23 cellular contexts compared by ENCODE assay signal in genomic region chr5:133396724-133397123, GRCh38.
DNase-seq lines count a peak whose midpoint lies in the region; ATAC-seq, FAIRE-seq and TF ChIP-seq lines count a peak whose summit lies in the region.
"Had no signal": no experiment of that assay in that cellular context is flagged by ENCODE, and none has a peak within 500 bp of the region (broad histone marks: within the 10 kb centered on the region; RNA-seq: fewer than 3 reads in every experiment).

No MANE protein-coding gene starts in this region.

- no peak for FAIRE-seq in GM12878 (lab: Jason Lieb, UNC)
- FAIRE-seq in pancreas (lab: Jason Lieb, UNC): no peak
- FAIRE-seq: HTR-8/SVneo, RCC 7860 had no signal

- TF ChIP-seq EP300 in GM12878 (IDR thresholded peaks at IDR 0.05; ENCODE audit: borderline replicate concordance in 1 of 2, control insufficient read depth in 1 of 2, low read depth in 2 of 2, low read length in 2 of 2): no peak

- H3K79me2 ChIP-seq in GM12878 (ENCODE audit: control insufficient read depth, insufficient read depth, low read length): no peaks in the 10 kb centered on the region

- H3K23ac ChIP-seq in neuronal stem cell (ENCODE audit: low read depth, low read length, poor library complexity): no peak overlapping the region

- H3K4me3 ChIP-seq in GM12878 (no peak overlapping the region), neuronal stem cell (ENCODE audit: low read length in 2 of 2) (no peak overlapping the region), pancreas (no peak overlapping the region)
- H3K4me3 ChIP-seq: adrenal gland, cardiac muscle cell, left lung, SK-N-MC had no signal

- H3K27me3 ChIP-seq in GM12878 (replicated peaks in 1 of 2; ENCODE audit: control insufficient read depth in 2 of 2, insufficient read depth in 2 of 2, low read length in 1 of 2) (no peaks in the 10 kb centered on the region), neuronal stem cell (ENCODE audit: control insufficient read depth in 3 of 3, insufficient read depth in 3 of 3, low read depth in 1 of 3, low read length in 3 of 3) (peaks cover 0 to 3% (median 0%) of the 10 kb centered on the region in 3 experiments), pancreas (no peaks in the 10 kb centered on the region)
- H3K27me3 ChIP-seq: adrenal gland, cardiac muscle cell, left lung had no signal

- no peak overlapping the region for H2AK5ac ChIP-seq in neuronal stem cell (ENCODE audit: low read depth, low read length)

- peaks cover 33% of the 10 kb centered on the region for H3K4me1 Mint-ChIP-seq in activated CD4-positive, alpha-beta T cell treated with anti-CD3 and anti-CD28 coated beads for 36 hours

- in situ Hi-C loops in GM12878 (cut with MboI): no loop called here

- H4K8ac ChIP-seq in neuronal stem cell (ENCODE audit: low read depth, low read length): no peak overlapping the region

- H3K18ac ChIP-seq in neuronal stem cell (ENCODE audit: low read length): no peak overlapping the region

- H2BK12ac ChIP-seq in neuronal stem cell (ENCODE audit: low read length): no peak overlapping the region

- ATAC-seq in activated CD4-positive, alpha-beta T cell treated with anti-CD3 and anti-CD28 coated beads for 36 hours: peak; percentile 60
- ATAC-seq in GM12878 (peak; percentile 43), pancreas (no peak)
- no peak for ATAC-seq in activated CD4-positive, CD25-positive, alpha-beta regulatory T cell treated with anti-CD3 and anti-CD28 coated beads, Interleukin-2, amount 50 U/mL, for 24 hours
- ATAC-seq: left lung had no signal

- no peaks in the 10 kb centered on the region for H3K36me3 Mint-ChIP-seq in activated CD4-positive, alpha-beta T cell treated with anti-CD3 and anti-CD28 coated beads for 36 hours (ENCODE audit: low read depth)

- H3K9me3 ChIP-seq in GM12878 (replicated peaks; ENCODE audit: control insufficient read depth, insufficient read depth, low read length) (no peaks in the 10 kb centered on the region), neuronal stem cell (replicated peaks in 1 of 2; ENCODE audit: control insufficient read depth in 2 of 2, insufficient read depth in 1 of 2, low read depth in 1 of 2, low read length in 2 of 2) (no peaks in the 10 kb centered on the region), pancreas (no peaks in the 10 kb centered on the region)
- H3K9me3 ChIP-seq: adrenal gland, left lung had no signal

- no peak for TF ChIP-seq POLR2A in GM12878 (IDR thresholded peaks at IDR 0.05; ENCODE audit: low read depth, low read length)

- no peaks in the 10 kb centered on the region for H3K36me3 ChIP-seq in GM12878 (ENCODE audit: control insufficient read depth in 2 of 2, insufficient read depth in 2 of 2, low read length in 1 of 2)
- no peaks in the 10 kb centered on the region for H3K36me3 ChIP-seq in neuronal stem cell (replicated peaks in 1 of 2; ENCODE audit: control insufficient read depth in 2 of 2, insufficient read depth in 2 of 2, low read length in 2 of 2)
- no peaks in the 10 kb centered on the region for H3K36me3 ChIP-seq in pancreas
- H3K36me3 ChIP-seq: adrenal gland, cardiac muscle cell, left lung had no signal

- H3K4me1 ChIP-seq in GM12878 (ENCODE audit: control insufficient read depth, insufficient read depth, low read length) (peaks cover 31% of the 10 kb centered on the region), neuronal stem cell (ENCODE audit: control insufficient read depth in 2 of 2, insufficient read depth in 1 of 2, low read depth in 1 of 2, low read length in 2 of 2) (peaks cover 13 to 25% of the 10 kb centered on the region in 2 donors), pancreas (no peaks in the 10 kb centered on the region)
- H3K4me1 ChIP-seq: adrenal gland, left lung, parathyroid adenoma had no signal

- H4K91ac ChIP-seq in neuronal stem cell (ENCODE audit: low read depth, low read length, poor library complexity): no peak overlapping the region

- H3K4ac ChIP-seq in neuronal stem cell (ENCODE audit: low read length): no peak overlapping the region

- H2BK15ac ChIP-seq in neuronal stem cell (ENCODE audit: low read length): no peak overlapping the region

- H3K9ac ChIP-seq in GM12878 (ENCODE audit: control insufficient read depth, insufficient read depth, low read length) (peak overlapping the region; percentile 15; the same call in 1 of the 2 replicates), neuronal stem cell (ENCODE audit: low read depth, low read length, poor library complexity) (no peak overlapping the region)
- H3K9ac ChIP-seq: parathyroid adenoma had no signal

- H3K27me3 Mint-ChIP-seq in activated CD4-positive, alpha-beta T cell treated with anti-CD3 and anti-CD28 coated beads for 36 hours: no peaks in the 10 kb centered on the region

- H4K20me1 ChIP-seq in GM12878 (ENCODE audit: control insufficient read depth, insufficient read depth): no peaks in the 10 kb centered on the region

- CTCF ChIA-PET in activated CD4-positive, alpha-beta T cell treated with anti-CD3 and anti-CD28 coated beads for 36 hours (lab: Charles Lee): interaction anchor here (0.8 to 1.5 kb wide), 4 partner anchors 27 to 489 kb away, joined by 3 to 6 read pairs (median 5); no protein-coding TSS in a partner anchor
- CTCF ChIA-PET in GM12878 (lab: Yijun Ruan, JAX): interaction anchor here (1.0 to 2.8 kb wide), 6 partner anchors 25 to 152 kb away, joined by 3 to 16 read pairs (median 4); no protein-coding TSS in a partner anchor

- SMC1A ChIA-PET in GM12878 (lab: Charles Lee; ENCODE audit: uncharacterized antibody, unreplicated experiment): interaction anchor here (1.0 to 1.6 kb wide), 4 partner anchors 10 to 41 kb away, joined by 4 to 8 read pairs (median 4); no protein-coding TSS in a partner anchor

- H2BK120ac ChIP-seq in neuronal stem cell (ENCODE audit: low read depth, low read length): no peak overlapping the region

- peak; percentile 46 for DNase-seq in activated CD4-positive, alpha-beta T cell treated with anti-CD3 and anti-CD28 coated beads for 36 hours
- no peak for DNase-seq in activated CD4-positive, alpha-beta T cell treated with anti-CD3 and anti-CD28 coated beads, Interleukin-2, amount 50 U/mL, for 1 hour
- DNase-seq in GM20000 (ENCODE audit: low spot score) (peak; percentile 45), GM12878 (ENCODE audit: low read depth, low spot score) (no peak), neuronal stem cell (ENCODE audit: low spot score) (no peak), GM19240 (ENCODE audit: insufficient read length, low spot score) (no peak), pancreas (no peak)
- DNase-seq: activated CD4-positive, alpha-beta T cell treated with anti-CD3 and anti-CD28 coated beads for 4 hours; C1 segment of cervical spinal cord; DMS153; left lung; NCI-H1436 treated with DMSO at 0.1 percent for 48 hours; NCI-H82; T1000 had no signal

- H3K4me3 Mint-ChIP-seq in activated CD4-positive, alpha-beta T cell treated with anti-CD3 and anti-CD28 coated beads for 36 hours: no peak overlapping the region
- H3K4me3 Mint-ChIP-seq: activated T-helper 1 cell treated with anti-CD3 and anti-CD28 coated beads, Interleukin-12 subunit alpha, Interleukin-12 subunit beta, Interleukin-2, Interleukin-4 antibody, amounts not matched to agents 30 ng/mL and 10 ng/mL and 1 ng/mL, durations not matched to agents 14 hours and 24 hours and 36 hours had no signal

- POLR2A ChIA-PET in activated CD4-positive, alpha-beta T cell treated with anti-CD3 and anti-CD28 coated beads for 36 hours (lab: Charles Lee): interaction anchor here (0.6 kb wide), 1 partner anchor 114 kb away, joined by 3 read pairs; no protein-coding TSS in a partner anchor
- POLR2A ChIA-PET in GM12878 (lab: Charles Lee): no interaction called here

- TF ChIP-seq RAD21 in GM12878 (IDR thresholded peaks at IDR 0.05; ENCODE audit: insufficient read depth, low read depth, low read length): no peak

- WGBS in GM12878 (ENCODE audit: insufficient coverage, insufficient replicate concordance, low lambda C conversion rate, missing lambda C conversion rate): 11% methylated on average over 4 of the region's 4 CpGs
- WGBS in neuronal stem cell (ENCODE audit: extremely low coverage in 2 of 2, insufficient read length in 2 of 2, insufficient replicate concordance in 1 of 2), 2 donors: no CpG with 5 or more reads among the region's 4 CpGs
- WGBS in pancreas, 2 donors: 77 to 80% methylated on average over 4 of the region's 4 CpGs

- BruUV-seq in GM12878 (replicated peaks; lab: Mats Ljungman, UMichigan): no TSS peak

- H3K27ac Mint-ChIP-seq in activated CD4-positive, alpha-beta T cell treated with anti-CD3 and anti-CD28 coated beads for 36 hours: no peak overlapping the region
- H3K27ac Mint-ChIP-seq: activated T-helper 1 cell treated with anti-CD3 and anti-CD28 coated beads, Interleukin-12 subunit alpha, Interleukin-12 subunit beta, Interleukin-2, Interleukin-4 antibody, amounts not matched to agents 30 ng/mL and 10 ng/mL and 1 ng/mL, durations not matched to agents 14 hours and 24 hours and 36 hours had no signal

- H3K79me1 ChIP-seq in neuronal stem cell (ENCODE audit: low read depth, low read length): no peaks in the 10 kb centered on the region

- H3K4me2 ChIP-seq in GM12878 (ENCODE audit: control insufficient read depth, insufficient read depth) (peak overlapping the region; percentile 76), neuronal stem cell (ENCODE audit: insufficient read depth, low read length, poor library complexity, severe bottlenecking) (no peak overlapping the region)

- H2AFZ ChIP-seq in GM12878 (ENCODE audit: control insufficient read depth, low read depth, low read length) (no peak overlapping the region; the same call in 1 of the 2 replicates), neuronal stem cell (ENCODE audit: low read length) (peak overlapping the region; percentile 38)
- H2AFZ ChIP-seq: parathyroid adenoma had no signal

- no peak overlapping the region for H3K27ac ChIP-seq in GM12878 (ENCODE audit: control insufficient read depth, insufficient read depth)
- peak overlapping the region; percentile 31 for H3K27ac ChIP-seq in neuronal stem cell (replicated peaks; ENCODE audit: low read length)
- H3K27ac ChIP-seq in pancreas: no peak overlapping the region
- H3K27ac ChIP-seq: 22Rv1, adrenal gland, cardiac muscle cell, left lung, parathyroid adenoma, SK-N-MC had no signal

- RAD21 ChIA-PET in GM12878 (lab: Charles Lee; ENCODE audit: unreplicated experiment): interaction anchor here (2.2 kb wide), 1 partner anchor 27 kb away, joined by 10 read pairs; no protein-coding TSS in a partner anchor

- H2BK5ac ChIP-seq in neuronal stem cell (ENCODE audit: low read length): no peak overlapping the region

- intact Hi-C loops in activated CD4-positive, alpha-beta T cell treated with anti-CD3 and anti-CD28 coated beads for 36 hours (cut with DNase I, micrococcal nuclease): no loop called here
- intact Hi-C loops in GM12878 (cut with micrococcal nuclease; ENCODE audit: unreplicated experiment): no loop called here
- intact Hi-C loops in pancreas (cut with DNase I): no loop called here

- TF ChIP-seq CTCF in GM20000 (IDR thresholded peaks at IDR 0.05; ENCODE audit: extremely low read depth, missing control alignments): no peak
- TF ChIP-seq CTCF in GM12878 (IDR thresholded peaks at IDR 0.05 in 2 of 3, conservative IDR thresholded peaks at IDR 0.05 in 1 of 3; ENCODE audit: control insufficient read depth in 2 of 3, extremely low read depth in 1 of 3, insufficient read depth in 1 of 3, low read depth in 3 of 3, low read length in 3 of 3): no peak
- TF ChIP-seq CTCF in pancreas (IDR thresholded peaks at IDR 0.05): no peak

- no peak overlapping the region for H3K14ac ChIP-seq in neuronal stem cell (ENCODE audit: low read length)

- no peaks in the 10 kb centered on the region for H3K9me3 Mint-ChIP-seq in activated CD4-positive, alpha-beta T cell treated with anti-CD3 and anti-CD28 coated beads for 36 hours (ENCODE audit: low read depth)
- H3K9me3 Mint-ChIP-seq: activated T-helper 1 cell treated with anti-CD3 and anti-CD28 coated beads, Interleukin-12 subunit alpha, Interleukin-12 subunit beta, Interleukin-2, Interleukin-4 antibody, amounts not matched to agents 30 ng/mL and 10 ng/mL and 1 ng/mL, durations not matched to agents 14 hours and 24 hours and 36 hours had no signal

Comparison
In these comparisons a context has a peak if more than half of its experiments do, and no peak if none do; other contexts are left out.
1. DNase-seq: peak in activated CD4-positive, alpha-beta T cell treated with anti-CD3 and anti-CD28 coated beads for 36 hours (single experiment) and GM20000 (single experiment); none in activated CD4-positive, alpha-beta T cell treated with anti-CD3 and anti-CD28 coated beads, Interleukin-2, amount 50 U/mL, for 1 hour (single experiment), GM12878 (single experiment), neuronal stem cell (single experiment), GM19240 (single experiment) and pancreas (0 of 6).
2. ATAC-seq: peak in activated CD4-positive, alpha-beta T cell treated with anti-CD3 and anti-CD28 coated beads for 36 hours (single experiment) and GM12878 (single experiment); none in pancreas (0 of 4) and activated CD4-positive, CD25-positive, alpha-beta regulatory T cell treated with anti-CD3 and anti-CD28 coated beads, Interleukin-2, amount 50 U/mL, for 24 hours (0 of 2).